21 cellular contexts compared by ENCODE assay signal in genomic region chr19:30403583-30403982, GRCh38. TPM values are rescaled to one million over a fixed set of nuclear protein-coding genes. Genes with fewer than 3 reads are reported as not detected.
"Had no signal": no experiment of that assay in that cellular context is flagged by ENCODE, and none has a peak within 500 bp of the region (broad histone marks: within the 10 kb centered on the region; RNA-seq: fewer than 3 reads in every experiment).

No MANE protein-coding gene starts in this region.

- H3K36me3 ChIP-seq: esophagus squamous epithelium, gastroesophageal sphincter, ovary, right atrium auricular region, tibial nerve had no signal

- FAIRE-seq: kidney, small intestine had no signal

- H3K9me3 ChIP-seq: esophagus squamous epithelium, gastroesophageal sphincter, ovary, right atrium auricular region, testis, tibial nerve had no signal

- H3K4me3 ChIP-seq: esophagus squamous epithelium, gastroesophageal sphincter, ovary, right atrium auricular region, testis, tibial nerve had no signal

- DNase-seq: central memory CD4-positive, alpha-beta T cell; cortex of kidney; effector memory CD8-positive, alpha-beta T cell; esophagus squamous epithelium; kidney; left colon; natural killer cell; ovary; small intestine; stimulated activated CD4-positive, alpha-beta T cell treated with anti-CD3 and anti-CD28 coated beads, Interleukin-12 subunit alpha, Interleukin-12 subunit beta, amount 100 ng/mL, for 4 hours; stimulated activated CD4-positive, alpha-beta T cell treated with anti-CD3 and anti-CD28 coated beads, Interleukin-2, amount 100 ng/mL, for 48 hours; stimulated activated naive CD8-positive, alpha-beta T cell treated with anti-CD3 and anti-CD28 coated beads, Interleukin-15, Interleukin-2, amounts not matched to agents 100 U/mL and 50 U/mL, for 24 hours; testis had no signal

- ATAC-seq: effector memory CD8-positive, alpha-beta T cell; gastroesophageal sphincter; left colon; natural killer cell; stimulated activated naive CD8-positive, alpha-beta T cell treated with anti-CD3 and anti-CD28 coated beads, Interleukin-15, Interleukin-2, amounts not matched to agents 100 U/mL and 50 U/mL, for 24 hours had no signal

- H3K4me1 ChIP-seq: gastroesophageal sphincter, right atrium auricular region, testis had no signal

- H3K27me3 ChIP-seq: esophagus squamous epithelium, ovary, right atrium auricular region, testis, tibial nerve had no signal

- H3K27ac ChIP-seq: esophagus squamous epithelium, gastroesophageal sphincter, ovary, right atrium auricular region, testis had no signal

RNA-seq across cellular contexts. Expression of gene ZNF536, which starts 31.4 kb away (rescaled TPM):
- total RNA-seq: chondrocyte, epithelial cell of proximal tubule, lung microvascular endothelial cell, mesenteric fat pad, myocyte, natural killer cell had no signal
